17 cellular contexts compared by ENCODE assay signal in the genomic region with DNA sequence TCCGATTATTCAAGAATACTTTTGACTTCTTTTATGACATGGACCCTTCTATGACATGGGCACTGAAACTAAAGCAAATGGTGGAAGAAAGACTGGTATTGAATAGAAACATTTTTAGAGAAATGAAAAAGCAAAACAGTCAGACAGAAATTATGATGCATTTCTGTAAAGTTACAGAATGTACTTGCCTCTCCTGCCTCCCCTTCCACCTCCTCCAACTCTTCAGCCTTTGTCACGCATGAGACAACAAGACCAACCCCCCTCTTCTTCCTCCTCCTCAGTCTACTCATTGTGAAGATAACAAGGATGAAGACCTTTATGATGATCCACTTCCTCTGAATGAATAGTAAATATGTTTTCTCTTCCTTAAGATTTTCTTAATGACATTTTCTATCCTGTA. TPM values are rescaled to one million over a fixed set of nuclear protein-coding genes. Genes with fewer than 3 reads are reported as not detected.
A peak's percentile ranks its signal among the peaks of the same experiment; 100 is the strongest.
DNase-seq lines count a peak whose midpoint lies in the region; ATAC-seq, FAIRE-seq and TF ChIP-seq lines count a peak whose summit lies in the region.
"Had no signal": no experiment of that assay in that cellular context is flagged by ENCODE, and none has a peak within 500 bp of the region (broad histone marks: within the 10 kb centered on the region; RNA-seq: fewer than 3 reads in every experiment).

No MANE protein-coding gene starts in this region.

- no peak for DNase-seq in GM12891 (ENCODE audit: insufficient read length, low spot score)
- no peak for DNase-seq in GM23338 (ENCODE audit: low spot score)
- no peak for DNase-seq in NK-92 (lab: John Stamatoyannopoulos, UW; ENCODE audit: unreplicated experiment)
- DNase-seq in foreskin melanocyte = no peak
- DNase-seq: activated CD8-positive, alpha-beta memory T cell treated with anti-CD3 and anti-CD28 coated beads, Interleukin-2, amount 50 U/mL, for 4 hours; foreskin fibroblast; KBM-7; left lung; NCI-H774; Peyer's patch; right lobe of liver had no signal

- H3F3A ChIP-seq in DOHH2 (ENCODE audit: control insufficient read depth, insufficient read depth) (no peaks in the 10 kb centered on the region), GM23338 (replicated peaks; ENCODE audit: low read depth) (no peaks in the 10 kb centered on the region)

- H2AFZ ChIP-seq in GM23338 = no peak overlapping the region

- H3K27me3 ChIP-seq in DOHH2 (ENCODE audit: control insufficient read depth, low read length) (no peaks in the 10 kb centered on the region), GM23338 (ENCODE audit: insufficient read depth) (no peaks in the 10 kb centered on the region)
- H3K27me3 ChIP-seq: left lung, Peyer's patch, right lobe of liver had no signal

- no peak for TF ChIP-seq POLR2A in GM12891 (IDR thresholded peaks at IDR 0.05; ENCODE audit: low read depth, low read length)

- H4K20me1 ChIP-seq in DOHH2 (ENCODE audit: control insufficient read depth, insufficient read depth, low read depth, low read length) (no peaks in the 10 kb centered on the region), GM23338 (replicated peaks; ENCODE audit: insufficient read depth) (no peaks in the 10 kb centered on the region)
- H4K20me1 ChIP-seq: BLaER1 had no signal

- no peak overlapping the region for H3K4me3 ChIP-seq in DOHH2 (ENCODE audit: low read length)
- no peak overlapping the region for H3K4me3 ChIP-seq in GM23338
- H3K4me3 ChIP-seq: BLaER1, left lung, Peyer's patch, right lobe of liver had no signal

- H3K27me3 Mint-ChIP-seq in activated naive CD4-positive, alpha-beta T cell treated with anti-CD3 and anti-CD28 coated beads, Interleukin-2, amount 50 U/mL, for 24 hours = no peaks in the 10 kb centered on the region
- H3K27me3 Mint-ChIP-seq in GM23338 (ENCODE audit: insufficient read depth, low read depth, poor library complexity) = peaks cover 4% of the 10 kb centered on the region

- no peak overlapping the region for H3K27ac ChIP-seq in DOHH2 (ENCODE audit: low read depth, low read length)
- no peak overlapping the region for H3K27ac ChIP-seq in GM23338 (ENCODE audit: low read depth)
- H3K27ac ChIP-seq: BLaER1, left lung, Peyer's patch, right lobe of liver had no signal

- H3K36me3 Mint-ChIP-seq in activated naive CD4-positive, alpha-beta T cell treated with anti-CD3 and anti-CD28 coated beads, Interleukin-2, amount 50 U/mL, for 24 hours = peaks cover 5% of the 10 kb centered on the region
- no peaks in the 10 kb centered on the region for H3K36me3 Mint-ChIP-seq in GM23338 (ENCODE audit: low read depth)

- FAIRE-seq in GM12891 (lab: Jason Lieb, UNC) = peak; percentile 97
- FAIRE-seq: colon had no signal

- H3K27ac Mint-ChIP-seq in activated naive CD4-positive, alpha-beta T cell treated with anti-CD3 and anti-CD28 coated beads, Interleukin-2, amount 50 U/mL, for 24 hours = peak overlapping the region; percentile 96
- no peak overlapping the region for H3K27ac Mint-ChIP-seq in GM23338

- peak overlapping the region; percentile 52 for H3K4me3 Mint-ChIP-seq in activated naive CD4-positive, alpha-beta T cell treated with anti-CD3 and anti-CD28 coated beads, Interleukin-2, amount 50 U/mL, for 24 hours
- no peak overlapping the region for H3K4me3 Mint-ChIP-seq in GM23338

- no peak for TF ChIP-seq CTCF in DOHH2 (IDR thresholded peaks at IDR 0.05; ENCODE audit: low read depth, low read length, poor library complexity, severe bottlenecking)
- TF ChIP-seq CTCF in GM23338 (conservative IDR thresholded peaks at IDR 0.05; ENCODE audit: low read depth in 2 of 2) = no peak

- no peaks in the 10 kb centered on the region for H3K9me3 ChIP-seq in DOHH2 (ENCODE audit: control insufficient read depth, insufficient read depth, low read length)
- H3K9me3 ChIP-seq: BLaER1, left lung, Peyer's patch, right lobe of liver had no signal

- peak overlapping the region; percentile 39 for H3K4me2 ChIP-seq in DOHH2 (ENCODE audit: low read length)
- H3K4me2 ChIP-seq in GM23338 = no peak overlapping the region
- H3K4me2 ChIP-seq: BLaER1 had no signal

- no peaks in the 10 kb centered on the region for H3K79me2 ChIP-seq in DOHH2 (ENCODE audit: control insufficient read depth, low read length)
- no peaks in the 10 kb centered on the region for H3K79me2 ChIP-seq in GM23338 (replicated peaks; ENCODE audit: insufficient read depth)

- H3K4me1 ChIP-seq in DOHH2 (ENCODE audit: control insufficient read depth, low read length) (peaks cover 18% of the 10 kb centered on the region), GM23338 (ENCODE audit: insufficient read depth) (no peaks in the 10 kb centered on the region)
- H3K4me1 ChIP-seq: left lung, Peyer's patch, right lobe of liver had no signal

- H3K36me3 ChIP-seq in DOHH2 (ENCODE audit: control insufficient read depth, low read length) (no peaks in the 10 kb centered on the region), GM23338 (ENCODE audit: insufficient read depth) (no peaks in the 10 kb centered on the region)
- H3K36me3 ChIP-seq: BLaER1, left lung, Peyer's patch, right lobe of liver had no signal

- ATAC-seq in HG02885 (IDR thresholded peaks at IDR 0.05; ENCODE audit: poor library complexity, unreplicated experiment) = peak; percentile 84
- ATAC-seq in GM18909 (IDR thresholded peaks at IDR 0.05; ENCODE audit: poor library complexity, unreplicated experiment) = no peak
- no peak for ATAC-seq in GM23338
- ATAC-seq: left lung had no signal

- H3K9me3 Mint-ChIP-seq in activated naive CD4-positive, alpha-beta T cell treated with anti-CD3 and anti-CD28 coated beads, Interleukin-2, amount 50 U/mL, for 24 hours = no peaks in the 10 kb centered on the region
- H3K9me3 Mint-ChIP-seq in GM23338 = no peaks in the 10 kb centered on the region

- peaks cover 41% of the 10 kb centered on the region for H3K4me1 Mint-ChIP-seq in activated naive CD4-positive, alpha-beta T cell treated with anti-CD3 and anti-CD28 coated beads, Interleukin-2, amount 50 U/mL, for 24 hours
- no peaks in the 10 kb centered on the region for H3K4me1 Mint-ChIP-seq in GM23338

- H3K9me2 ChIP-seq in DOHH2 (replicated peaks; ENCODE audit: control insufficient read depth, low read length) (no peaks in the 10 kb centered on the region), GM23338 (ENCODE audit: insufficient read depth) (no peaks in the 10 kb centered on the region)

TF ChIP-seq in GM12891, 5 proteins besides CTCF, POLR2A, EP300 and RAD21:
- TF ChIP-seq SPI1 (IDR thresholded peaks at IDR 0.05; ENCODE audit: low read depth, low read length) (peak; percentile 73), POLR2AphosphoS5 (IDR thresholded peaks at IDR 0.05; ENCODE audit: low read depth, low read length) (no peak)

TF ChIP-seq in GM23338, 12 proteins besides CTCF, POLR2A, EP300 and RAD21 (continues in another document):
- TF ChIP-seq, protein P1, sequence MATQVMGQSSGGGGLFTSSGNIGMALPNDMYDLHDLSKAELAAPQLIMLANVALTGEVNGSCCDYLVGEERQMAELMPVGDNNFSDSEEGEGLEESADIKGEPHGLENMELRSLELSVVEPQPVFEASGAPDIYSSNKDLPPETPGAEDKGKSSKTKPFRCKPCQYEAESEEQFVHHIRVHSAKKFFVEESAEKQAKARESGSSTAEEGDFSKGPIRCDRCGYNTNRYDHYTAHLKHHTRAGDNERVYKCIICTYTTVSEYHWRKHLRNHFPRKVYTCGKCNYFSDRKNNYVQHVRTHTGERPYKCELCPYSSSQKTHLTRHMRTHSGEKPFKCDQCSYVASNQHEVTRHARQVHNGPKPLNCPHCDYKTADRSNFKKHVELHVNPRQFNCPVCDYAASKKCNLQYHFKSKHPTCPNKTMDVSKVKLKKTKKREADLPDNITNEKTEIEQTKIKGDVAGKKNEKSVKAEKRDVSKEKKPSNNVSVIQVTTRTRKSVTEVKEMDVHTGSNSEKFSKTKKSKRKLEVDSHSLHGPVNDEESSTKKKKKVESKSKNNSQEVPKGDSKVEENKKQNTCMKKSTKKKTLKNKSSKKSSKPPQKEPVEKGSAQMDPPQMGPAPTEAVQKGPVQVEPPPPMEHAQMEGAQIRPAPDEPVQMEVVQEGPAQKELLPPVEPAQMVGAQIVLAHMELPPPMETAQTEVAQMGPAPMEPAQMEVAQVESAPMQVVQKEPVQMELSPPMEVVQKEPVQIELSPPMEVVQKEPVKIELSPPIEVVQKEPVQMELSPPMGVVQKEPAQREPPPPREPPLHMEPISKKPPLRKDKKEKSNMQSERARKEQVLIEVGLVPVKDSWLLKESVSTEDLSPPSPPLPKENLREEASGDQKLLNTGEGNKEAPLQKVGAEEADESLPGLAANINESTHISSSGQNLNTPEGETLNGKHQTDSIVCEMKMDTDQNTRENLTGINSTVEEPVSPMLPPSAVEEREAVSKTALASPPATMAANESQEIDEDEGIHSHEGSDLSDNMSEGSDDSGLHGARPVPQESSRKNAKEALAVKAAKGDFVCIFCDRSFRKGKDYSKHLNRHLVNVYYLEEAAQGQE (IDR thresholded peaks at IDR 0.05; ENCODE audit: unreplicated experiment) = no peak
- TF ChIP-seq ZNF114 (CRISPR knock-in tag; IDR thresholded peaks at IDR 0.05) (no peak), CREB1 (CRISPR knock-in tag; IDR thresholded peaks at IDR 0.05; ENCODE audit: low read depth) (no peak), EZH2 (IDR thresholded peaks at IDR 0.05; ENCODE audit: low read depth, unreplicated experiment) (no peak), POLR2AphosphoS5 (IDR thresholded peaks at IDR 0.05; ENCODE audit: low read depth) (no peak), NANOG (IDR thresholded peaks at IDR 0.05; ENCODE audit: borderline replicate concordance) (no peak), EZH2phosphoT487 (IDR thresholded peaks at IDR 0.05; ENCODE audit: unreplicated experiment) (no peak), JUNB (IDR thresholded peaks at IDR 0.05; ENCODE audit: unreplicated experiment) (no peak)
- TF ChIP-seq, protein P2, sequence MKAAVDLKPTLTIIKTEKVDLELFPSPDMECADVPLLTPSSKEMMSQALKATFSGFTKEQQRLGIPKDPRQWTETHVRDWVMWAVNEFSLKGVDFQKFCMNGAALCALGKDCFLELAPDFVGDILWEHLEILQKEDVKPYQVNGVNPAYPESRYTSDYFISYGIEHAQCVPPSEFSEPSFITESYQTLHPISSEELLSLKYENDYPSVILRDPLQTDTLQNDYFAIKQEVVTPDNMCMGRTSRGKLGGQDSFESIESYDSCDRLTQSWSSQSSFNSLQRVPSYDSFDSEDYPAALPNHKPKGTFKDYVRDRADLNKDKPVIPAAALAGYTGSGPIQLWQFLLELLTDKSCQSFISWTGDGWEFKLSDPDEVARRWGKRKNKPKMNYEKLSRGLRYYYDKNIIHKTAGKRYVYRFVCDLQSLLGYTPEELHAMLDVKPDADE (IDR thresholded peaks at IDR 0.05) = no peak

RNA-seq across cellular contexts. Expression of a gene that starts 46.3 kb away (rescaled TPM):
- polyA plus RNA-seq in GM12891 (2012; ENCODE audit: low read depth, missing spikeins) = 83.5 TPM
- total RNA-seq in GM23338 (2014; rRNA removed; shearing (Covaris generic)) = 212 and 225 TPM in 2 replicates
- polyA plus RNA-seq in GM23338 (2016; fragmentation: Nextera tagmentation; extraction: Ambion mirVana) = 58.9 and 61.2 TPM in 2 replicates
